Comparison of ENCODE assay signal across 1 cellular context in the genomic region with DNA sequence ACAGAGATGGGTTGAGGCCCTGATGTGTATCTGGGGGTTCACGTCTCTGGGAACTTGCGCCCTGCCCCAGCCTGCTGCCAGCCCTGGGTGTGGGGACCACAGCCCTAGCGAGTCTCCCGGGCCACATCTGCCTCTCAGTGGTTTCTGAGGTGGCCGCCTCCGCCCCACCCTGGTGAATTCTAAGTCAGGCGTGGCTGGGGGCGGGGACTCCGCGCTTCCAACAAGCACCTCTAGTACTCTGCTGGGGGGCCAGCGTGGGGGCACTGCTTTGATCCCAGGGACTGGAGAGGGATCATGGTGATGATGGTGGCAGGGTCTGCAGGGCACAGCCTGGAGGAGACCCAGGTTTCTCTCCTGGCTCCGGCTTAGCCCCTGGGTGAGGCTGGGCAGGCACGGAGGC.
TF ChIP-seq lines count a peak whose summit lies in the region.

No MANE protein-coding gene starts in this region.

TF ChIP-seq in H1, 55 proteins besides CTCF, POLR2A, EP300 and RAD21:
- TF ChIP-seq CBX8 (IDR thresholded peaks at IDR 0.05; ENCODE audit: borderline replicate concordance, low read depth, low read length): no peak
- no peak for TF ChIP-seq TBP (IDR thresholded peaks at IDR 0.05; ENCODE audit: low read depth, low read length)
- no peak for TF ChIP-seq EZH2 (IDR thresholded peaks at IDR 0.05; ENCODE audit: low read depth, low read length, severe bottlenecking)
- no peak for TF ChIP-seq MAX (IDR thresholded peaks at IDR 0.05)
- no peak for TF ChIP-seq YY1 (IDR thresholded peaks at IDR 0.05; ENCODE audit: low read depth, low read length)
- no peak for TF ChIP-seq KDM1A (IDR thresholded peaks at IDR 0.05; ENCODE audit: borderline replicate concordance, low read length)
- no peak for TF ChIP-seq TAF1 (IDR thresholded peaks at IDR 0.05; ENCODE audit: low read depth, low read length)
- TF ChIP-seq TEAD4 (IDR thresholded peaks at IDR 0.05; ENCODE audit: low read depth, low read length): no peak
- no peak for TF ChIP-seq SRF (IDR thresholded peaks at IDR 0.05; ENCODE audit: low read depth, low read length)
- TF ChIP-seq JUND (IDR thresholded peaks at IDR 0.05; ENCODE audit: low read length): no peak
- no peak for TF ChIP-seq SP2 (IDR thresholded peaks at IDR 0.05; ENCODE audit: low read length)
- TF ChIP-seq RXRA (IDR thresholded peaks at IDR 0.05; ENCODE audit: insufficient read depth, low read depth, low read length): no peak
- TF ChIP-seq SIRT6 (IDR thresholded peaks at IDR 0.05; ENCODE audit: low read length): no peak
- TF ChIP-seq GABPA (IDR thresholded peaks at IDR 0.05; ENCODE audit: borderline replicate concordance, insufficient read depth, low read length): no peak
- TF ChIP-seq, protein P1, sequence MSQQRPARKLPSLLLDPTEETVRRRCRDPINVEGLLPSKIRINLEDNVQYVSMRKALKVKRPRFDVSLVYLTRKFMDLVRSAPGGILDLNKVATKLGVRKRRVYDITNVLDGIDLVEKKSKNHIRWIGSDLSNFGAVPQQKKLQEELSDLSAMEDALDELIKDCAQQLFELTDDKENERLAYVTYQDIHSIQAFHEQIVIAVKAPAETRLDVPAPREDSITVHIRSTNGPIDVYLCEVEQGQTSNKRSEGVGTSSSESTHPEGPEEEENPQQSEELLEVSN (IDR thresholded peaks at IDR 0.05): no peak
TF ChIP-seq in H1: peak in this region for 0.
